21 cellular contexts compared by ENCODE assay signal in the genomic region with DNA sequence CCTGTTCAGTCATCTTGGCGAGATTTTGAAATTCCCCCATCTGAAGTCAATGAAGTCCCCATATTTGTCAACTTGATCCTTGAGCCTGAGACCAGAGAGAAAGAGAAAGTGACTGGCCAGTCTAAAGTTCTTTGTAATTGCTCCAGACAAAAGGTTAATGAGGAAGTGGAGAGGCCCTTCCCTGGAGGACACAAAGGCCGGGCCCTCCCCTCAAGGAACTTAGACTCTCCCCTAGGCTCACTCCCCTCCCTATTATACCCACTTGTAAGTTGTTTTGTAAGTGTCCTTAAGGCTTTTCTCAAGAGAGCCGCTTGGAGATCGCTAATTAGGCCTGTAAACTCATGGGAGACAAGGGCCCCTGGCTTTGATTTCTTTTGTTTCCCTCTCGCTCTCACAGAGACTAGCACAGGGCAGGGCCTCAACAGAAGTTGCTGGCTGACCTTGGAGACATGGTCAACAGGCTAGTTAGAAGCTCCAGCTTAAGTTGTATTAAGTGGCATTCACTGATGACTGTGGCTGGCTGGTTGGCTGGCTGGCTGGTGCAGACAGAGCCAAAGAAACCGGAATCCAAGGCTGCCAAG. TPM values are rescaled to one million over a fixed set of nuclear protein-coding genes. Genes with fewer than 3 reads are reported as not detected.
"Had no signal": no experiment of that assay in that cellular context is flagged by ENCODE, and none has a peak within 500 bp of the region (broad histone marks: within the 10 kb centered on the region; RNA-seq: fewer than 3 reads in every experiment).

No MANE protein-coding gene starts in this region.

- DNase-seq: activated CD8-positive, alpha-beta memory T cell treated with anti-CD3 and anti-CD28 coated beads for 24 hours; activated CD8-positive, alpha-beta memory T cell treated with anti-CD3 and anti-CD28 coated beads, Interleukin-2, amount 50 U/mL, for 48 hours; activated effector memory CD4-positive, alpha-beta T cell treated with anti-CD3 and anti-CD28 coated beads, Interleukin-2, amount 50 U/mL, for 16 hours; activated T-cell treated with anti-CD3 and anti-CD28 coated beads, Interleukin-2, amount 50 U/mL, for 48 hours; effector CD8-positive, alpha-beta T cell; heart right ventricle; stimulated activated CD4-positive, alpha-beta T cell treated with anti-CD3 and anti-CD28 coated beads, Interleukin-2, amount 100 ng/mL, for 24 hours; stimulated activated naive CD4-positive, alpha-beta T cell treated with Interleukin-2 at 50 U/mL for 16 hours; T1000; thyroid gland; uterus had no signal

- H3K4me3 ChIP-seq: esophagus muscularis mucosa, gastroesophageal sphincter, heart right ventricle, thyroid gland, uterus had no signal

- ATAC-seq: activated CD4-positive, CD25-positive, alpha-beta regulatory T cell treated with anti-CD3 and anti-CD28 coated beads, Interleukin-2, amount 50 U/mL, for 24 hours; gastroesophageal sphincter; heart right ventricle had no signal

- H3K4me1 Mint-ChIP-seq: activated naive CD4-positive, alpha-beta T cell treated with anti-CD3 and anti-CD28 coated beads, Interleukin-2, amount 50 U/mL, for 24 hours had no signal

- H3K9me3 Mint-ChIP-seq: activated naive CD4-positive, alpha-beta T cell treated with anti-CD3 and anti-CD28 coated beads, Interleukin-2, amount 50 U/mL, for 24 hours; dendritic cell treated with granulocyte-macrophage colony-stimulating factor and Interleukin-4, amounts not matched to agents 40 ng/mL and 50 ng/mL, for 4 days; nephron had no signal

- H3K36me3 ChIP-seq: esophagus muscularis mucosa, gastroesophageal sphincter, heart right ventricle, thyroid gland, uterus had no signal

- H3K27me3 Mint-ChIP-seq: activated naive CD4-positive, alpha-beta T cell treated with anti-CD3 and anti-CD28 coated beads, Interleukin-2, amount 50 U/mL, for 24 hours had no signal

- H3K9me3 ChIP-seq: esophagus muscularis mucosa, gastroesophageal sphincter, heart right ventricle, thyroid gland, uterus had no signal

- H3K27me3 ChIP-seq: esophagus muscularis mucosa, gastroesophageal sphincter, thyroid gland, uterus had no signal

- H3K27ac ChIP-seq: esophagus muscularis mucosa, gastroesophageal sphincter, heart right ventricle, thyroid gland, uterus had no signal

- H3K36me3 Mint-ChIP-seq: activated naive CD4-positive, alpha-beta T cell treated with anti-CD3 and anti-CD28 coated beads, Interleukin-2, amount 50 U/mL, for 24 hours had no signal

- FAIRE-seq: bronchial epithelial cell, endothelial cell of umbilical vein had no signal

- H3K27ac Mint-ChIP-seq: activated naive CD4-positive, alpha-beta T cell treated with anti-CD3 and anti-CD28 coated beads, Interleukin-2, amount 50 U/mL, for 24 hours; dendritic cell treated with granulocyte-macrophage colony-stimulating factor and Interleukin-4, amounts not matched to agents 40 ng/mL and 50 ng/mL, for 4 days; nephron; progenitor cell of endocrine pancreas had no signal

- H3K4me1 ChIP-seq: esophagus muscularis mucosa, gastroesophageal sphincter, heart right ventricle, thyroid gland, uterus had no signal

- H3K4me3 Mint-ChIP-seq: activated naive CD4-positive, alpha-beta T cell treated with anti-CD3 and anti-CD28 coated beads, Interleukin-2, amount 50 U/mL, for 24 hours; dendritic cell treated with granulocyte-macrophage colony-stimulating factor and Interleukin-4, amounts not matched to agents 40 ng/mL and 50 ng/mL, for 4 days; nephron had no signal

RNA-seq across cellular contexts. Expression of a gene that starts 20.3 kb away (rescaled TPM):
- total RNA-seq: T-helper 1 cell treated with Interleukin-12 subunit alpha and Interleukin-12 subunit beta and Interleukin-4 antibody, amounts not matched to agents 30 ng/mL and 1 ng/mL, for 36 hours had no signal
- polyA plus RNA-seq: endothelial cell of umbilical vein had no signal
